ENCODE assay signal across 8 cellular contexts in the genomic region with DNA sequence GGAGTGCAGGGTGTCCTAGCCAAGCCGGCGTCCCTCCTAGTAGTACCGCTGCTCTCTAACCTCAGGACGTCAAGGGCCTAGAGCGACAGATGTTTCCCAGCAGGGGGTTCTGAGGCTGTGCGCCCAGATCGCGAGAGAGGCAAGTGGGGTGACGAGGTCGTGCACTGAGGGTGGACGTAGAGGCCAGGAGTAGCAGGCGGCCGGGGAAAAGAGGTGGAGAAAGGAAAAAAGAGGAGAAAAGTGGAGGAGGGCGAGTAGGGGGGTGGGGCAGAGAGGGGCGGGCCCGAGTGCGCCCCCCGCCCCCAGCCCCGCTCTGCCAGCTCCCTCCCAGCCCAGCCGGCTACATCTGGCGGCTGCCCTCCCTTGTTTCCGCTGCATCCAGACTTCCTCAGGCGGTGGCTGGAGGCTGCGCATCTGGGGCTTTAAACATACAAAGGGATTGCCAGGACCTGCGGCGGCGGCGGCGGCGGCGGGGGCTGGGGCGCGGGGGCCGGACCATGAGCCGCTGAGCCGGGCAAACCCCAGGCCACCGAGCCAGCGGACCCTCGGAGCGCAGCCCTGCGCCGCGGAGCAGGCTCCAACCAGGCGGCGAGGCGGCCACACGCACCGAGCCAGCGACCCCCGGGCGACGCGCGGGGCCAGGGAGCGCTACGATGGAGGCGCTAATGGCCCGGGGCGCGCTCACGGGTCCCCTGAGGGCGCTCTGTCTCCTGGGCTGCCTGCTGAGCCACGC. TPM values are rescaled to one million over a fixed set of nuclear protein-coding genes. Genes with fewer than 3 reads are reported as not detected.
DNase-seq lines count a peak whose midpoint lies in the region; ATAC-seq, FAIRE-seq and TF ChIP-seq lines count a peak whose summit lies in the region.

A gene (plus strand): TSS at position 372 of the 733 bp plus-strand sequence. CDS start 282 bp downstream, at position 654.

- 3% methylated on average over 26 of the region's 63 CpGs; no CpG with 5 or more reads in 1 of the 2 experiments for WGBS in H1 (ENCODE audit: extremely low coverage in 1 of 2, insufficient coverage in 1 of 2, insufficient read length in 1 of 2, insufficient replicate concordance in 2 of 2, low coverage in 1 of 2, low lambda C conversion rate in 2 of 2, missing lambda C conversion rate in 1 of 2), 2 experiments
- WGBS in mesenchymal stem cell = 2% methylated on average over 54 of the region's 63 CpGs
- 5% methylated on average over 63 of the region's 63 CpGs for WGBS in urinary bladder

- no peak within 1 kb of the TSS for H2AFZ ChIP-seq in H1 (ENCODE audit: low read length)
- peak within 1 kb of the TSS; percentile 54 for H2AFZ ChIP-seq in mesenchymal stem cell (ENCODE audit: low read depth, low read length)

- H2BK20ac ChIP-seq in H1 (ENCODE audit: low read length) = no peak within 1 kb of the TSS

- POLR2A ChIA-PET in H1 (lab: Charles Lee; ENCODE audit: partially characterized antibody) = interaction anchor here (1.4 to 1.5 kb wide), 2 partner anchors 8 to 31 kb away, joined by 3 to 8 read pairs; no protein-coding TSS in a partner anchor

- H3K4me1 ChIP-seq in H1 (replicated peaks in 1 of 4; ENCODE audit: control insufficient read depth in 3 of 4, insufficient read depth in 4 of 4, low read length in 3 of 4) (peaks cover 3 to 16% (median 8%) of the 10 kb centered on the region in 4 experiments), mesenchymal stem cell (ENCODE audit: control insufficient read depth, insufficient read depth, low read depth, low read length) (peaks cover 14% of the 10 kb centered on the region), urinary bladder (ENCODE audit: insufficient read depth) (no peaks in the 10 kb centered on the region)

- peak within 1 kb of the TSS; percentile 28 to 75 (median 65) for H3K4me3 ChIP-seq in H1 (ENCODE audit: extremely low read depth in 1 of 4, insufficient read depth in 2 of 4, low read depth in 3 of 4, low read length in 4 of 4)
- H3K4me3 ChIP-seq in mesenchymal stem cell (ENCODE audit: insufficient read depth in 1 of 2, low read depth in 1 of 2, low read length in 2 of 2) = peak within 1 kb of the TSS; percentile 73 to 94
- H3K4me3 ChIP-seq in urinary bladder (ENCODE audit: low read depth, low read length) = peak within 1 kb of the TSS; percentile 53

- no peaks in the 10 kb centered on the region for H3K9me3 Mint-ChIP-seq in natural killer cell treated with Interleukin-12 subunit alpha and Interleukin-12 subunit beta and Interleukin-15 and Interleukin-18, amount 100 ng/mL, for 72 hours
- no peaks in the 10 kb centered on the region for H3K9me3 Mint-ChIP-seq in natural killer cell

- peak within 1 kb of the TSS; percentile 30 for H4K5ac ChIP-seq in H1 (ENCODE audit: insufficient read length, low read depth, low read length)

- ATAC-seq in natural killer cell treated with Interleukin-12 subunit alpha and Interleukin-12 subunit beta and Interleukin-15 and Interleukin-18, amount 100 ng/mL, for 72 hours = no peak
- no peak for ATAC-seq in natural killer cell
- no peak for ATAC-seq in GM18867 (IDR thresholded peaks at IDR 0.05; ENCODE audit: unreplicated experiment)

- H2BK15ac ChIP-seq in H1 (ENCODE audit: low read length) (0 out of 2 replicates have a peak within 1 kb of the TSS, but pooled peaks have one; percentile 61), mesenchymal stem cell (ENCODE audit: low read depth, poor library complexity, severe bottlenecking) (peak within 1 kb of the TSS; percentile 97)

- H3K9me3 ChIP-seq in H1 (ENCODE audit: insufficient read depth in 2 of 2, low read depth in 1 of 2, low read length in 1 of 2) (no peaks in the 10 kb centered on the region), mesenchymal stem cell (ENCODE audit: control insufficient read depth, low read length) (no peaks in the 10 kb centered on the region)

- H3K79me2 ChIP-seq in H1 (ENCODE audit: control insufficient read depth in 1 of 2, insufficient read depth in 2 of 2, low read length in 2 of 2) = no peaks in the 10 kb centered on the region

- H3K9ac ChIP-seq in H1 (replicated peaks in 1 of 4; ENCODE audit: extremely low read depth in 1 of 4, low read depth in 3 of 4, low read length in 3 of 4) (peak within 1 kb of the TSS; percentile 4 to 78 (median 51); a peak in 4 of 7 replicates), mesenchymal stem cell (ENCODE audit: low read length) (peak within 1 kb of the TSS; percentile 99)

- H3K27me3 Mint-ChIP-seq in natural killer cell treated with Interleukin-12 subunit alpha and Interleukin-12 subunit beta and Interleukin-15 and Interleukin-18, amount 100 ng/mL, for 72 hours = peaks cover 33 to 38% of the 10 kb centered on the region in 2 donors
- H3K27me3 Mint-ChIP-seq in natural killer cell (ENCODE audit: low read depth in 2 of 2) = peaks cover 28 to 36% of the 10 kb centered on the region in 2 donors

- no peak; a peak in 1 of 3 replicates for TF ChIP-seq POLR2A in H1 (IDR thresholded peaks at IDR 0.05; ENCODE audit: control extremely low read depth in 1 of 2, low read depth in 2 of 2, low read length in 2 of 2)

- H3K27me3 ChIP-seq in H1 (replicated peaks in 1 of 4; ENCODE audit: control insufficient read depth in 3 of 4, extremely low read depth in 1 of 4, insufficient read depth in 3 of 4, low read length in 3 of 4) = peaks cover 7 to 48% (median 31%) of the 10 kb centered on the region in 4 experiments
- no peaks in the 10 kb centered on the region for H3K27me3 ChIP-seq in mesenchymal stem cell (ENCODE audit: control insufficient read depth in 1 of 2, insufficient read depth in 1 of 2, low read length in 2 of 2)

- H4K8ac ChIP-seq in H1 (ENCODE audit: extremely low read depth, insufficient read depth, low read length) (peak within 1 kb of the TSS; percentile 87), mesenchymal stem cell (ENCODE audit: low read length) (peak within 1 kb of the TSS; percentile 92)

- H4K91ac ChIP-seq in H1 (replicated peaks; ENCODE audit: insufficient read length, low read length) (peak within 1 kb of the TSS; percentile 68), mesenchymal stem cell (ENCODE audit: low read length) (peak within 1 kb of the TSS; percentile 94)

- peak within 1 kb of the TSS; percentile 67; the same call in 1 of the 2 replicates for H3K18ac ChIP-seq in H1 (ENCODE audit: extremely low read depth, low read length)
- peak within 1 kb of the TSS; percentile 65 to 93 for H3K18ac ChIP-seq in mesenchymal stem cell (ENCODE audit: low read depth in 1 of 2, low read length in 2 of 2)

- H3K36me3 Mint-ChIP-seq in natural killer cell treated with Interleukin-12 subunit alpha and Interleukin-12 subunit beta and Interleukin-15 and Interleukin-18, amount 100 ng/mL, for 72 hours = no peaks in the 10 kb centered on the region
- H3K36me3 Mint-ChIP-seq in natural killer cell = no peaks in the 10 kb centered on the region

- no peak for DNase-seq in natural killer cell treated with Interleukin-12 subunit alpha and Interleukin-12 subunit beta and Interleukin-15 and Interleukin-18, amount 100 ng/mL, for 72 hours (ENCODE audit: low spot score)
- DNase-seq in natural killer cell (no peak), H1 (ENCODE audit: low read depth in 1 of 2, low spot score in 2 of 2) (peak; percentile 51 to 74), mesenchymal stem cell (peak; percentile 83), activated gamma-delta T cell (lab: John Stamatoyannopoulos, UW) (no peak), NCI-H128 (lab: John Stamatoyannopoulos, UW; ENCODE audit: unreplicated experiment) (no peak)

- peak within 1 kb of the TSS; percentile 91 to 97 for H3K4me2 ChIP-seq in H1 (ENCODE audit: insufficient read depth in 1 of 2, low read depth in 2 of 2, low read length in 2 of 2)
- H3K4me2 ChIP-seq in mesenchymal stem cell (ENCODE audit: low read length, poor library complexity, severe bottlenecking) = peak within 1 kb of the TSS; percentile 85

- H3K27ac ChIP-seq in H1 (ENCODE audit: low read depth, low read length) (peak within 1 kb of the TSS; percentile 27; the same call in 1 of the 2 replicates), mesenchymal stem cell (ENCODE audit: low read length, poor library complexity, severe bottlenecking) (no peak within 1 kb of the TSS), urinary bladder (ENCODE audit: low read depth) (peak within 1 kb of the TSS; percentile 84)

- H3K23me2 ChIP-seq in H1 (ENCODE audit: low read depth, low read length) = peaks cover 15% of the 10 kb centered on the region

- FAIRE-seq in H1 (lab: Jason Lieb, UNC) = no peak

- H2AK5ac ChIP-seq in H1 (ENCODE audit: low read depth, low read length) (no peak within 1 kb of the TSS), mesenchymal stem cell (ENCODE audit: low read length, severe bottlenecking) (peak within 1 kb of the TSS; percentile 21)

- no peaks in the 10 kb centered on the region; a peak in 3 of 8 replicates for H3K36me3 ChIP-seq in H1 (ENCODE audit: control insufficient read depth in 2 of 4, insufficient read depth in 4 of 4, low read length in 3 of 4)
- H3K36me3 ChIP-seq in mesenchymal stem cell (ENCODE audit: control insufficient read depth in 1 of 2, insufficient read depth in 2 of 2, low read depth in 1 of 2, low read length in 2 of 2) = peaks cover 12 to 34% of the 10 kb centered on the region in 2 experiments
- H3K36me3 ChIP-seq in urinary bladder (ENCODE audit: insufficient read depth) = no peaks in the 10 kb centered on the region

- H3K56ac ChIP-seq in H1 (replicated peaks; ENCODE audit: insufficient read length, low read depth, low read length) = no peak within 1 kb of the TSS

- no peaks in the 10 kb centered on the region; the same call in 1 of the 2 replicates for H3K79me1 ChIP-seq in H1 (ENCODE audit: low read depth, low read length)
- peaks cover 14% of the 10 kb centered on the region for H3K79me1 ChIP-seq in mesenchymal stem cell (replicated peaks; ENCODE audit: low read length, poor library complexity, severe bottlenecking)

- intact Hi-C loops in natural killer cell (cut with micrococcal nuclease) = no loop called here

- TF ChIP-seq CTCF in natural killer cell (IDR thresholded peaks at IDR 0.05) (no peak), H1 (IDR thresholded peaks at IDR 0.05; ENCODE audit: control extremely low read depth in 1 of 3, insufficient read depth in 1 of 3, low read depth in 1 of 3, low read length in 3 of 3) (no peak)

- H2BK120ac ChIP-seq in H1 (replicated peaks; ENCODE audit: low read depth, low read length) (no peak within 1 kb of the TSS), mesenchymal stem cell (ENCODE audit: low read depth, low read length) (peak within 1 kb of the TSS; percentile 74)

- peak within 1 kb of the TSS; percentile 9 for H3K4me3 Mint-ChIP-seq in natural killer cell treated with Interleukin-12 subunit alpha and Interleukin-12 subunit beta and Interleukin-15 and Interleukin-18, amount 100 ng/mL, for 72 hours
- no peak within 1 kb of the TSS for H3K4me3 Mint-ChIP-seq in natural killer cell

- no peak for TF ChIP-seq EP300 in H1 (IDR thresholded peaks at IDR 0.05; ENCODE audit: borderline replicate concordance in 1 of 2, low read depth in 2 of 2, low read length in 2 of 2)

- H3K23ac ChIP-seq in H1 (ENCODE audit: insufficient read length) (no peak within 1 kb of the TSS), mesenchymal stem cell (ENCODE audit: low read length in 2 of 2) (peak within 1 kb of the TSS in 1 of 2 experiments; percentile 95)

- peak within 1 kb of the TSS; percentile 21 for H3K4ac ChIP-seq in H1 (replicated peaks; ENCODE audit: insufficient read length, low read depth, low read length)
- peak within 1 kb of the TSS; percentile 62 to 65 for H3K4ac ChIP-seq in mesenchymal stem cell (ENCODE audit: low read depth in 1 of 2, low read length in 2 of 2)

- H3K14ac ChIP-seq in H1 (ENCODE audit: insufficient read length) (no peak within 1 kb of the TSS), mesenchymal stem cell (ENCODE audit: low read length in 2 of 2) (peak within 1 kb of the TSS in 1 of 2 experiments; percentile 98)

- no peak within 1 kb of the TSS for H3K27ac Mint-ChIP-seq in natural killer cell treated with Interleukin-12 subunit alpha and Interleukin-12 subunit beta and Interleukin-15 and Interleukin-18, amount 100 ng/mL, for 72 hours
- H3K27ac Mint-ChIP-seq in natural killer cell = no peak within 1 kb of the TSS

- TF ChIP-seq RAD21 in H1 (IDR thresholded peaks at IDR 0.05 in 1 of 2, conservative IDR thresholded peaks at IDR 0.05 in 1 of 2; ENCODE audit: low read depth in 2 of 2, low read length in 2 of 2) = no peak

- H2BK12ac ChIP-seq in H1 (ENCODE audit: low read depth, low read length) = peak within 1 kb of the TSS; percentile 89; the same call in 1 of the 2 replicates
- H2BK12ac ChIP-seq in mesenchymal stem cell (ENCODE audit: low read length in 2 of 2) = peak within 1 kb of the TSS; percentile 61 to 82

- H3K4me1 Mint-ChIP-seq in natural killer cell treated with Interleukin-12 subunit alpha and Interleukin-12 subunit beta and Interleukin-15 and Interleukin-18, amount 100 ng/mL, for 72 hours (ENCODE audit: low read depth in 2 of 2) = no peaks in the 10 kb centered on the region
- H3K4me1 Mint-ChIP-seq in natural killer cell = peaks cover 0 to 5% of the 10 kb centered on the region in 2 donors

- H4K20me1 ChIP-seq in H1 (replicated peaks in 1 of 2; ENCODE audit: control insufficient read depth in 1 of 2, insufficient read depth in 2 of 2, low read length in 2 of 2) = peaks cover 0 to 6% of the 10 kb centered on the region in 2 experiments

- CTCF ChIA-PET in H1 (lab: Charles Lee; ENCODE audit: partially characterized antibody) = interaction anchor here (1.6 to 3.0 kb wide), 4 partner anchors 10 to 23 kb away, joined by 3 to 14 read pairs (median 13); no protein-coding TSS in a partner anchor

- H2BK5ac ChIP-seq in H1 (ENCODE audit: low read depth, low read length) (0 out of 2 replicates have a peak within 1 kb of the TSS, but pooled peaks have one; percentile 3), mesenchymal stem cell (ENCODE audit: low read depth, low read length, poor library complexity, severe bottlenecking) (no peak within 1 kb of the TSS)

RNA-seq across cellular contexts. Expression of the gene that starts here (rescaled TPM):
- not detected for total RNA-seq in natural killer cell treated with Interleukin-12 subunit alpha and Interleukin-12 subunit beta and Interleukin-15 and Interleukin-18, amount 100 ng/mL, for 72 hours
- not detected for total RNA-seq in natural killer cell
- 58.2 and 64.5 TPM in 2 replicates for total RNA-seq in H1 (2021; fragmentation: NEBNext Ultra II Directional; extraction: Animal tissue kit (Norgen Biotek cat#: 25700))
- polyA plus RNA-seq in H1 (2011; rRNA removed) = 33.6 and 45.0 TPM in 2 replicates
- polyA plus RNA-seq in H1 (2011; cell fraction: cytosol; rRNA removed) = 24.9 TPM
- polyA plus RNA-seq in H1 (2011; cell fraction: nucleus; rRNA removed) = 35.7 TPM
- 30.3 to 51.7 TPM (median 42.2 TPM) in 4 replicates for polyA plus RNA-seq in H1 (2012, experiment 1 of 2)
- 26.5 TPM for polyA plus RNA-seq in H1 (2012, experiment 2 of 2)
- polyA plus RNA-seq in H1 (2013, experiment 1 of 2) = 46.1 TPM
- polyA plus RNA-seq in H1 (2013, experiment 2 of 2) = 44.9 TPM
- polyA minus RNA-seq in H1 (2011; rRNA and poly(A)+ RNA removed) = 78.1 and 89.7 TPM in 2 replicates
- 27.7 TPM for polyA minus RNA-seq in H1 (2011; cell fraction: cytosol; rRNA and poly(A)+ RNA removed)
- 21.3 TPM for polyA minus RNA-seq in H1 (2011; cell fraction: nucleus; rRNA and poly(A)+ RNA removed)
- polyA plus RNA-seq in mesenchymal stem cell (2013, experiment 1 of 2) = 290 TPM
- polyA plus RNA-seq in mesenchymal stem cell (2013, experiment 2 of 2) = 285 TPM
- total RNA-seq in urinary bladder = 455 TPM
- polyA plus RNA-seq in urinary bladder = 430 TPM

Comparison
In these comparisons a context has a peak if more than half of its experiments do, and no peak if none do; other contexts are left out.
1. RNA of the gene that starts here (total RNA-seq): 455 TPM in urinary bladder (single experiment) and 58.2 to 64.5 TPM in H1; not detected in natural killer cell treated with Interleukin-12 subunit alpha and Interleukin-12 subunit beta and Interleukin-15 and Interleukin-18, amount 100 ng/mL, for 72 hours and not detected in natural killer cell; every median in the first group is over 10 times any median in the second.
2. DNase-seq: peak in H1 (2 of 2) and mesenchymal stem cell (single experiment); none in natural killer cell treated with Interleukin-12 subunit alpha and Interleukin-12 subunit beta and Interleukin-15 and Interleukin-18, amount 100 ng/mL, for 72 hours (single experiment), natural killer cell (single experiment), activated gamma-delta T cell (single experiment) and NCI-H128 (single experiment).
3. Peak in every context shown above with its lines, with median percentiles within 50 percentile points of each other: H3K4me3 ChIP-seq.